2 cellular contexts compared by ENCODE assay signal in the genomic region with DNA sequence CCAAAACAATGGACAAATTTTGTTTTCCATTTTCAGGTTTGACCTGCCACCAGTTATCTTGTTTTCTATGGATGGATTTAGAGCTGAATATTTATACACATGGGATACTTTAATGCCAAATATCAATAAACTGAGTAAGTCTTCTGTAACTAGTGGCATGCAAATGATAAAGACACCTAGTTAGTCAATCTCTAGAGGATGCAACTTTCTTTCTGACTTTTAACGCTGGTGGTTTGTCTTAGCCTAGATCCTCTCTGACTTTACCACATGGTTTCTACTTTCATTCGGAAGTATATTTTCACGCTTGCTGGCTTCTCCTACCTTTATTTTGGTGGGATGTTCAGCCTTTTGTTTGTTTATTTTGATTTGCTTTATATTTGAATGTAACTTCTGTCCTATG.
TF ChIP-seq lines count a peak whose summit lies in the region.

No MANE protein-coding gene starts in this region.

TF ChIP-seq in IMR-90, 13 proteins besides CTCF, POLR2A, EP300 and RAD21:
- no peak for TF ChIP-seq RFX5 (IDR thresholded peaks at IDR 0.05; ENCODE audit: low read depth, low read length)
- no peak for TF ChIP-seq NFE2L2 (IDR thresholded peaks at IDR 0.05; ENCODE audit: low read depth, low read length)
- TF ChIP-seq CEBPB (IDR thresholded peaks at IDR 0.05; ENCODE audit: low read depth, low read length), result no peak
- TF ChIP-seq BHLHE40 (IDR thresholded peaks at IDR 0.05; ENCODE audit: low read depth, low read length), result no peak
- TF ChIP-seq MAZ (IDR thresholded peaks at IDR 0.05; ENCODE audit: borderline replicate concordance, low read depth, low read length), result no peak
- TF ChIP-seq, protein P1, sequence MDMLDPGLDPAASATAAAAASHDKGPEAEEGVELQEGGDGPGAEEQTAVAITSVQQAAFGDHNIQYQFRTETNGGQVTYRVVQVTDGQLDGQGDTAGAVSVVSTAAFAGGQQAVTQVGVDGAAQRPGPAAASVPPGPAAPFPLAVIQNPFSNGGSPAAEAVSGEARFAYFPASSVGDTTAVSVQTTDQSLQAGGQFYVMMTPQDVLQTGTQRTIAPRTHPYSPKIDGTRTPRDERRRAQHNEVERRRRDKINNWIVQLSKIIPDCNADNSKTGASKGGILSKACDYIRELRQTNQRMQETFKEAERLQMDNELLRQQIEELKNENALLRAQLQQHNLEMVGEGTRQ (IDR thresholded peaks at IDR 0.05; ENCODE audit: low read depth, low read length), result no peak
- TF ChIP-seq, protein P2, sequence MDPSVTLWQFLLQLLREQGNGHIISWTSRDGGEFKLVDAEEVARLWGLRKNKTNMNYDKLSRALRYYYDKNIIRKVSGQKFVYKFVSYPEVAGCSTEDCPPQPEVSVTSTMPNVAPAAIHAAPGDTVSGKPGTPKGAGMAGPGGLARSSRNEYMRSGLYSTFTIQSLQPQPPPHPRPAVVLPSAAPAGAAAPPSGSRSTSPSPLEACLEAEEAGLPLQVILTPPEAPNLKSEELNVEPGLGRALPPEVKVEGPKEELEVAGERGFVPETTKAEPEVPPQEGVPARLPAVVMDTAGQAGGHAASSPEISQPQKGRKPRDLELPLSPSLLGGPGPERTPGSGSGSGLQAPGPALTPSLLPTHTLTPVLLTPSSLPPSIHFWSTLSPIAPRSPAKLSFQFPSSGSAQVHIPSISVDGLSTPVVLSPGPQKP (IDR thresholded peaks at IDR 0.05; ENCODE audit: borderline replicate concordance, low read depth, low read length), result no peak
- no peak for TF ChIP-seq FOS (IDR thresholded peaks at IDR 0.05; ENCODE audit: low read depth, low read length)
- no peak for TF ChIP-seq MAFK (IDR thresholded peaks at IDR 0.05; ENCODE audit: low read depth, low read length)
- no peak for TF ChIP-seq SMC3 (IDR thresholded peaks at IDR 0.05; ENCODE audit: low read depth, low read length)
- TF ChIP-seq RCOR1 (IDR thresholded peaks at IDR 0.05; ENCODE audit: insufficient replicate concordance, low read length), result no peak
- no peak for TF ChIP-seq CHD1 (IDR thresholded peaks at IDR 0.05; ENCODE audit: low read depth, low read length)
- TF ChIP-seq MXI1 (IDR thresholded peaks at IDR 0.05; ENCODE audit: borderline replicate concordance, low read depth, low read length), result no peak

TF ChIP-seq in K562, 482 proteins besides CTCF, POLR2A, EP300 and RAD21:
- TF ChIP-seq TRIM24 (IDR thresholded peaks at IDR 0.05) (no peak), ZNF324 (CRISPR knock-in tag; IDR thresholded peaks at IDR 0.05) (no peak), TAF15 (IDR thresholded peaks at IDR 0.05; ENCODE audit: low read depth, low read length) (no peak)
- TF ChIP-seq, protein P3, sequence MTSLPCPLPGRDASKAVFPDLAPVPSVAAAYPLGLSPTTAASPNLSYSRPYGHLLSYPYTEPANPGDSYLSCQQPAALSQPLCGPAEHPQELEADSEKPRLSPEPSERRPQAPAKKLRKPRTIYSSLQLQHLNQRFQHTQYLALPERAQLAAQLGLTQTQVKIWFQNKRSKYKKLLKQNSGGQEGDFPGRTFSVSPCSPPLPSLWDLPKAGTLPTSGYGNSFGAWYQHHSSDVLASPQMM (CRISPR knock-in tag; IDR thresholded peaks at IDR 0.05), result no peak
- TF ChIP-seq, protein P4, sequence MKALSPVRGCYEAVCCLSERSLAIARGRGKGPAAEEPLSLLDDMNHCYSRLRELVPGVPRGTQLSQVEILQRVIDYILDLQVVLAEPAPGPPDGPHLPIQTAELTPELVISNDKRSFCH (CRISPR knock-in tag; IDR thresholded peaks at IDR 0.05), result no peak
- TF ChIP-seq, protein P4 (tag; IDR thresholded peaks at IDR 0.05), result no peak
- TF ChIP-seq, protein P5, sequence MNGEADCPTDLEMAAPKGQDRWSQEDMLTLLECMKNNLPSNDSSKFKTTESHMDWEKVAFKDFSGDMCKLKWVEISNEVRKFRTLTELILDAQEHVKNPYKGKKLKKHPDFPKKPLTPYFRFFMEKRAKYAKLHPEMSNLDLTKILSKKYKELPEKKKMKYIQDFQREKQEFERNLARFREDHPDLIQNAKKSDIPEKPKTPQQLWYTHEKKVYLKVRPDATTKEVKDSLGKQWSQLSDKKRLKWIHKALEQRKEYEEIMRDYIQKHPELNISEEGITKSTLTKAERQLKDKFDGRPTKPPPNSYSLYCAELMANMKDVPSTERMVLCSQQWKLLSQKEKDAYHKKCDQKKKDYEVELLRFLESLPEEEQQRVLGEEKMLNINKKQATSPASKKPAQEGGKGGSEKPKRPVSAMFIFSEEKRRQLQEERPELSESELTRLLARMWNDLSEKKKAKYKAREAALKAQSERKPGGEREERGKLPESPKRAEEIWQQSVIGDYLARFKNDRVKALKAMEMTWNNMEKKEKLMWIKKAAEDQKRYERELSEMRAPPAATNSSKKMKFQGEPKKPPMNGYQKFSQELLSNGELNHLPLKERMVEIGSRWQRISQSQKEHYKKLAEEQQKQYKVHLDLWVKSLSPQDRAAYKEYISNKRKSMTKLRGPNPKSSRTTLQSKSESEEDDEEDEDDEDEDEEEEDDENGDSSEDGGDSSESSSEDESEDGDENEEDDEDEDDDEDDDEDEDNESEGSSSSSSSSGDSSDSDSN (IDR thresholded peaks at IDR 0.05; ENCODE audit: borderline replicate concordance in 1 of 2, low read depth in 2 of 2, low read length in 2 of 2), result no peak
- TF ChIP-seq, protein P6, sequence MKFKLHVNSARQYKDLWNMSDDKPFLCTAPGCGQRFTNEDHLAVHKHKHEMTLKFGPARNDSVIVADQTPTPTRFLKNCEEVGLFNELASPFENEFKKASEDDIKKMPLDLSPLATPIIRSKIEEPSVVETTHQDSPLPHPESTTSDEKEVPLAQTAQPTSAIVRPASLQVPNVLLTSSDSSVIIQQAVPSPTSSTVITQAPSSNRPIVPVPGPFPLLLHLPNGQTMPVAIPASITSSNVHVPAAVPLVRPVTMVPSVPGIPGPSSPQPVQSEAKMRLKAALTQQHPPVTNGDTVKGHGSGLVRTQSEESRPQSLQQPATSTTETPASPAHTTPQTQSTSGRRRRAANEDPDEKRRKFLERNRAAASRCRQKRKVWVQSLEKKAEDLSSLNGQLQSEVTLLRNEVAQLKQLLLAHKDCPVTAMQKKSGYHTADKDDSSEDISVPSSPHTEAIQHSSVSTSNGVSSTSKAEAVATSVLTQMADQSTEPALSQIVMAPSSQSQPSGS (CRISPR knock-in tag; IDR thresholded peaks at IDR 0.05), result no peak
